7 cellular contexts compared by ENCODE assay signal in the genomic region with DNA sequence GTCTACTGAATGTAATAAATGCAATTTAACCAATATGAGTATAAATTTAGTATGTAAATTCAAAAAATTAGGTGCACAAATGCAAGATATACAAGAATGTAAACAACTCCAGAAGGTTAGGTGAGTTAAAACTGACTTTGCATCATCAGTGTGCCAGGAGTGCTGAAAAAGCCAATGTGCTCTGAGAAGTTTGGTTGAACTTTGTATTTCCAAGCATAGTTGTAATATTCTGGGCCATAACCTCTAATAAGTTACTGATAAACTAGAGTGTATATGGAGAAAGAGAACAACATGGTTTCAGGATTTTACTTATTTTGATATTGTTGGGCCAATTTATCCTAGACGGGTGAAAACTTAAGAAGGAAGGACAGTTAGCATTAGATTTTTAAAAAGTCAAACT.
"Had no signal": no experiment of that assay in that cellular context is flagged by ENCODE, and none has a peak within 500 bp of the region (broad histone marks: within the 10 kb centered on the region; RNA-seq: fewer than 3 reads in every experiment).

No MANE protein-coding gene starts in this region.

- H3K4me3 Mint-ChIP-seq: IgD-negative memory B cell had no signal

- H3K27ac ChIP-seq: HL-60 had no signal

- H3K27ac Mint-ChIP-seq: IgD-negative memory B cell had no signal

- FAIRE-seq: HTR-8/SVneo, K562 had no signal

- H3K4me3 ChIP-seq: K562 had no signal

- H3K36me3 Mint-ChIP-seq: IgD-negative memory B cell had no signal

- H3K27me3 Mint-ChIP-seq: IgD-negative memory B cell had no signal

- ATAC-seq: K562 had no signal

- H3K4me1 Mint-ChIP-seq: IgD-negative memory B cell had no signal

- DNase-seq: IMR-90, KBM-7, KG1 had no signal
